8 cellular contexts compared by ENCODE assay signal in genomic region chr18:10015941-10016819, GRCh38.
DNase-seq lines count a peak whose midpoint lies in the region; ATAC-seq and TF ChIP-seq lines count a peak whose summit lies in the region.

No MANE protein-coding gene starts in this region.

- peak; percentile 53 for TF ChIP-seq CTCF in osteoblast (IDR thresholded peaks at IDR 0.05; ENCODE audit: extremely low read depth, low read depth, low read length)

- H3K36me3 ChIP-seq in osteoblast (ENCODE audit: insufficient read depth, low read length) = no peaks in the 10 kb centered on the region
- no peaks in the 10 kb centered on the region for H3K36me3 ChIP-seq in effector memory CD4-positive, alpha-beta T cell (ENCODE audit: control insufficient read depth, insufficient read depth, low read length)

- H4K20me1 ChIP-seq in osteoblast (ENCODE audit: insufficient read depth, low read length) = no peaks in the 10 kb centered on the region

- no peaks in the 10 kb centered on the region for H3K27me3 ChIP-seq in osteoblast (ENCODE audit: insufficient read depth, low read length)
- no peaks in the 10 kb centered on the region for H3K27me3 ChIP-seq in effector memory CD4-positive, alpha-beta T cell (replicated peaks; ENCODE audit: control insufficient read depth, insufficient read depth, low read length, poor library complexity, severe bottlenecking)

- peak overlapping the region; percentile 22 for H3K4me2 ChIP-seq in osteoblast (ENCODE audit: insufficient read depth, low read length)

- H3K79me2 ChIP-seq in osteoblast (ENCODE audit: insufficient read depth, low read length) = no peaks in the 10 kb centered on the region

- DNase-seq in DMS53 (lab: John Stamatoyannopoulos, UW) = peak; percentile 88
- DNase-seq in NCI-H2029 treated with DMSO at 0.1 percent for 48 hours (lab: John Stamatoyannopoulos, UW) = peak; percentile 5
- DNase-seq in osteoblast (ENCODE audit: insufficient read length, low spot score, missing footprints) = peak; percentile 94
- no peak for DNase-seq in effector memory CD4-positive, alpha-beta T cell
- no peak for DNase-seq in KG1 (lab: John Stamatoyannopoulos, UW)
- no peak for DNase-seq in NCI-H82 treated with DMSO at 0.1 percent for 48 hours (lab: John Stamatoyannopoulos, UW; ENCODE audit: unreplicated experiment)

- H2AFZ ChIP-seq in osteoblast (ENCODE audit: low read length) = no peak overlapping the region

- H3K4me1 ChIP-seq in osteoblast (ENCODE audit: insufficient read depth, low read length) = peaks cover 33% of the 10 kb centered on the region
- H3K4me1 ChIP-seq in effector memory CD4-positive, alpha-beta T cell (ENCODE audit: control insufficient read depth, insufficient read depth, low read length, poor library complexity, severe bottlenecking) = no peaks in the 10 kb centered on the region

- no peaks in the 10 kb centered on the region for H3K9me3 ChIP-seq in osteoblast (ENCODE audit: low read depth, low read length)
- H3K9me3 ChIP-seq in effector memory CD4-positive, alpha-beta T cell (ENCODE audit: control insufficient read depth, low read length) = no peaks in the 10 kb centered on the region

- ATAC-seq in esophagus mucosa (peak; percentile 37), GM18861 (IDR thresholded peaks at IDR 0.05; ENCODE audit: unreplicated experiment) (no peak)

- H3K27ac ChIP-seq in osteoblast (ENCODE audit: low read depth, low read length) = peak overlapping the region; percentile 65
- no peak overlapping the region for H3K27ac ChIP-seq in effector memory CD4-positive, alpha-beta T cell (ENCODE audit: insufficient read depth, low read length, poor library complexity, severe bottlenecking)

- H3K4me3 ChIP-seq in osteoblast (ENCODE audit: insufficient read depth, low read length) = no peak overlapping the region
- no peak overlapping the region for H3K4me3 ChIP-seq in effector memory CD4-positive, alpha-beta T cell (ENCODE audit: insufficient read depth, low read depth, low read length, poor library complexity, severe bottlenecking)

Comparison
In these comparisons a context has a peak if more than half of its experiments do, and no peak if none do; other contexts are left out.
1. DNase-seq: peak in DMS53 (single experiment), NCI-H2029 treated with DMSO at 0.1 percent for 48 hours (single experiment) and osteoblast (single experiment); none in effector memory CD4-positive, alpha-beta T cell (0 of 3), KG1 (single experiment) and NCI-H82 treated with DMSO at 0.1 percent for 48 hours (single experiment).